ENCODE assay signal across 12 cellular contexts in genomic region chr10:32049113-32049512, GRCh38. TPM values are rescaled to one million over a fixed set of nuclear protein-coding genes. Genes with fewer than 3 reads are reported as not detected.
DNase-seq lines count a peak whose midpoint lies in the region; ATAC-seq, FAIRE-seq and TF ChIP-seq lines count a peak whose summit lies in the region.
"Had no signal": no experiment of that assay in that cellular context is flagged by ENCODE, and none has a peak within 500 bp of the region (broad histone marks: within the 10 kb centered on the region; RNA-seq: fewer than 3 reads in every experiment).

No MANE protein-coding gene starts in this region.

- DNase-seq in GM18507 (ENCODE audit: extremely low spot score, insufficient read length, low read depth), result no peak
- DNase-seq in T-helper 17 cell, result no peak
- peak in 1 of 2 donors; percentile 87 for DNase-seq in foreskin keratinocyte
- no peak for DNase-seq in sigmoid colon
- no peak for DNase-seq in SJCRH30
- no peak for DNase-seq in NCI-H510A treated with DMSO at 0.1 percent for 48 hours (lab: John Stamatoyannopoulos, UW)
- DNase-seq in H9, result no peak
- DNase-seq: COR-L47, immature natural killer cell, T-helper 9 cell had no signal

- H3K14ac ChIP-seq in H9 (ENCODE audit: insufficient read depth, low read length), result no peak overlapping the region

- no peak overlapping the region for H2AK5ac ChIP-seq in H9 (ENCODE audit: insufficient read length, low read length)

- peaks cover 1% of the 10 kb centered on the region for H3K23me2 ChIP-seq in H9 (ENCODE audit: insufficient read length, low read depth, low read length, poor library complexity, severe bottlenecking)

- peaks cover 60% of the 10 kb centered on the region for H3K79me2 ChIP-seq in H9 (ENCODE audit: insufficient read depth, low read length)

- H3K27me3 Mint-ChIP-seq in T-helper 17 cell (no peaks in the 10 kb centered on the region), H9 (ENCODE audit: low read depth) (no peaks in the 10 kb centered on the region)

- H4K20me1 ChIP-seq in H9 (ENCODE audit: control insufficient read depth, insufficient read depth, insufficient read length), result no peaks in the 10 kb centered on the region

- no peaks in the 10 kb centered on the region for H3K9me3 Mint-ChIP-seq in H9
- H3K9me3 Mint-ChIP-seq: immature natural killer cell had no signal

- H3K27ac ChIP-seq in foreskin keratinocyte (peak overlapping the region; percentile 30), sigmoid colon (peak overlapping the region; percentile 93 to 100 (median 96)), SJCRH30 (no peak overlapping the region), H9 (ENCODE audit: insufficient read length, low read depth, low read length) (no peak overlapping the region)
- H3K27ac ChIP-seq: KMS-11 had no signal

- H3K23ac ChIP-seq in H9 (ENCODE audit: insufficient read length, low read depth, low read length), result no peak overlapping the region

- no peak for TF ChIP-seq EP300 in sigmoid colon (IDR thresholded peaks at IDR 0.05)

- 62 to 66% methylated on average over 4 of the region's 4 CpGs for WGBS in sigmoid colon, 2 donors
- no CpG with 5 or more reads among the region's 4 CpGs for WGBS in H9 (ENCODE audit: extremely low coverage, insufficient read length, low lambda C conversion rate)

- H2BK5ac ChIP-seq in H9 (ENCODE audit: insufficient read length, low read length), result no peak overlapping the region

- no peak overlapping the region for H3K4ac ChIP-seq in H9 (ENCODE audit: low read depth, low read length)

- no peak overlapping the region for H3K9ac ChIP-seq in H9 (ENCODE audit: extremely low read depth, insufficient read length, low read length)
- H3K9ac ChIP-seq: KMS-11 had no signal

- H3K27me3 ChIP-seq in foreskin keratinocyte, result no peaks in the 10 kb centered on the region
- no peaks in the 10 kb centered on the region for H3K27me3 ChIP-seq in sigmoid colon
- H3K27me3 ChIP-seq in SJCRH30, result no peaks in the 10 kb centered on the region
- no peaks in the 10 kb centered on the region for H3K27me3 ChIP-seq in H9 (ENCODE audit: insufficient read depth, low read length)

- H3K36me3 ChIP-seq in sigmoid colon (peaks cover 0 to 40% (median 3%) of the 10 kb centered on the region in 4 donors), SJCRH30 (peaks cover 67% of the 10 kb centered on the region)

- H4K5ac ChIP-seq in H9 (ENCODE audit: insufficient read length, low read depth, low read length), result no peak overlapping the region

- TF ChIP-seq POLR2A in sigmoid colon (IDR thresholded peaks at IDR 0.05), result no peak

- TF ChIP-seq CTCF in foreskin keratinocyte (conservative IDR thresholded peaks at IDR 0.05) (no peak), sigmoid colon (IDR thresholded peaks at IDR 0.05) (no peak), H9 (conservative IDR thresholded peaks at IDR 0.05) (no peak)

- H3T11ph ChIP-seq in H9 (ENCODE audit: low read length), result no peak overlapping the region

- H3K79me1 ChIP-seq in H9 (ENCODE audit: insufficient read depth, low read depth, low read length, poor library complexity, severe bottlenecking), result peaks cover 8% of the 10 kb centered on the region

- no peaks in the 10 kb centered on the region for H3K9me3 ChIP-seq in T-helper 17 cell (ENCODE audit: control insufficient read depth, low read length, poor library complexity, severe bottlenecking)
- H3K9me3 ChIP-seq in sigmoid colon, result no peaks in the 10 kb centered on the region
- no peaks in the 10 kb centered on the region for H3K9me3 ChIP-seq in SJCRH30 (replicated peaks)
- no peaks in the 10 kb centered on the region for H3K9me3 ChIP-seq in H9 (ENCODE audit: control insufficient read depth, low read depth, low read length)

- H3K4me3 ChIP-seq in sigmoid colon, result no peak overlapping the region
- H3K4me3 ChIP-seq in SJCRH30, result no peak overlapping the region

- peak overlapping the region; percentile 60 for H3K4me3 Mint-ChIP-seq in T-helper 17 cell
- H3K4me3 Mint-ChIP-seq in H9, result no peak overlapping the region

- H4K8ac ChIP-seq in H9 (replicated peaks; ENCODE audit: insufficient read length, low read depth, low read length), result no peak overlapping the region

- H2BK20ac ChIP-seq in H9 (ENCODE audit: low read depth, low read length, poor library complexity, severe bottlenecking), result no peak overlapping the region

- H3K27ac Mint-ChIP-seq in T-helper 17 cell (peak overlapping the region; percentile 96), H9 (peak overlapping the region in 1 of 3 experiments; percentile 56; a peak in 3 of 7 replicates)

- peak; percentile 33 for FAIRE-seq in GM18507 (lab: Jason Lieb, UNC)
- FAIRE-seq: bronchial epithelial cell had no signal

- H2BK15ac ChIP-seq in H9 (ENCODE audit: low read depth, low read length), result no peak overlapping the region

- H3K4me1 Mint-ChIP-seq in T-helper 17 cell (peaks cover 69% of the 10 kb centered on the region), H9 (peaks cover 47% of the 10 kb centered on the region in 2 experiments)

- H3K56ac ChIP-seq in H9 (ENCODE audit: insufficient read length, low read depth, low read length), result no peak overlapping the region

- no peak for ATAC-seq in T-helper 17 cell
- peak; percentile 68 for ATAC-seq in foreskin keratinocyte

- H3K4me2 ChIP-seq in H9 (ENCODE audit: insufficient read depth, insufficient read length, low read length), result no peak overlapping the region
- H3K4me2 ChIP-seq: KMS-11 had no signal

- no peak overlapping the region for H2BK120ac ChIP-seq in H9 (ENCODE audit: low read depth, low read length, poor library complexity, severe bottlenecking)

- no peak overlapping the region for H2BK12ac ChIP-seq in H9 (ENCODE audit: insufficient read length, low read depth, low read length)

- H4K91ac ChIP-seq in H9 (ENCODE audit: insufficient read length, low read depth, low read length), result no peak overlapping the region

- no peak overlapping the region for H2AFZ ChIP-seq in H9 (ENCODE audit: low read length)

- H3K4me1 ChIP-seq in foreskin keratinocyte, result peaks cover 49% of the 10 kb centered on the region
- H3K4me1 ChIP-seq in sigmoid colon, result peaks cover 0 to 81% (median 65%) of the 10 kb centered on the region in 4 donors
- 0 out of 2 replicates have a peak, but pooled peaks cover 3% of the 10 kb centered on the region for H3K4me1 ChIP-seq in SJCRH30
- peaks cover 4% of the 10 kb centered on the region; the same call in 1 of the 2 replicates for H3K4me1 ChIP-seq in H9 (ENCODE audit: insufficient read depth, low read length)

- no peak overlapping the region for H3K18ac ChIP-seq in H9 (ENCODE audit: insufficient read length, low read depth, low read length)

- H3K36me3 Mint-ChIP-seq in T-helper 17 cell (ENCODE audit: low read depth) (peaks cover 11% of the 10 kb centered on the region), H9 (ENCODE audit: insufficient read depth in 1 of 3, low read depth in 3 of 3) (peaks cover 31 to 54% (median 36%) of the 10 kb centered on the region in 3 experiments)

- intact Hi-C loops in sigmoid colon (cut with DNase I), result no loop called here

RNA-seq across cellular contexts. Expression of gene KIF5B, which starts 7.1 kb away (rescaled TPM):
- total RNA-seq in T-helper 17 cell (10 to 100 TPM; 47.8 to 65.5 TPM), foreskin keratinocyte (128 and 129 TPM in 2 replicates), sigmoid colon (100 to 1,000 TPM; 199 to 270 (median 240) TPM), H9 (2021) (67.9 and 70.5 TPM in 2 replicates)
- polyA plus RNA-seq in foreskin keratinocyte (23.8 and 26.9 TPM in 2 replicates), sigmoid colon (10 to 100 TPM; 42.6 to 78.7 (median 68.0) TPM)
- total RNA-seq in SJCRH30 (2014; rRNA removed; shearing (Covaris generic)), result 208 and 238 TPM in 2 replicates

Comparison
In these comparisons a context has a peak if more than half of its experiments do, and no peak if none do; other contexts are left out.
1. H3K27ac ChIP-seq: peak in foreskin keratinocyte (single experiment) and sigmoid colon (4 of 4); none in SJCRH30 (single experiment) and H9 (single experiment).